24 cellular contexts compared by ENCODE assay signal in the genomic region with DNA sequence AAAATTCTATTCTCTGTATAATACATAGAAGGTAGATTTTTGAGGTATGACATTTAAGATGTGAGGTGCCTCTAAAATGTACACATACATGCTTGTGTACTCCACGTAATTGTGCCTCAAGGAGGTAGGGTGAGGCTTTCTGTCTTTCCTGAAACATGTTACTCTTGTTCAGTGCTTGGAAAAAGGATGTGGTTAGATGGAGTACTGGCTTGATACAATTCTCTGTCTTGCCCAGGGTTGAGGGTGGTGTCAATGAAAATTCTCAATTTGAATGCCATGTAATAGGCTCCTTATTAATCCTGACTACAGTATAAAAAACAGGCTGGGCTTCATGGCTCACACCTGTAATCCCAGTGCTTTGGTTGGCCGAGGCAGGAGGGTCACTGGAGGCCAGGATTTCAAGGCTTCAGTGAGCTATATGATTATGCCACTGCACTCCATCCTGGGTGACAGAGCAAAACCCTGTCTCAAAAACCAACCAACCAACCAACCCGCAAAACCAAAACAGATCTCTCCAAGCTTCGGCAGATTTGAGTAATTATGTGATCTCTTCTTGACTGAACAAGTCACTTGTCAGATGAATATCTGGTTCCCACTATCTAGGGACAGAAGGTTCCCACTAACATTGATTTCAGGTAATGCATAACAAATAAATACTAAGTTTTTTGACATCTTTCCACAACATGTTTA. TPM values are rescaled to one million over a fixed set of nuclear protein-coding genes. Genes with fewer than 3 reads are reported as not detected.
DNase-seq lines count a peak whose midpoint lies in the region; ATAC-seq and TF ChIP-seq lines count a peak whose summit lies in the region.
"Had no signal": no experiment of that assay in that cellular context is flagged by ENCODE, and none has a peak within 500 bp of the region (broad histone marks: within the 10 kb centered on the region; RNA-seq: fewer than 3 reads in every experiment).

No MANE protein-coding gene starts in this region.

- no peaks in the 10 kb centered on the region for H3K9me3 Mint-ChIP-seq in activated naive CD4-positive, alpha-beta T cell treated with anti-CD3 and anti-CD28 coated beads for 36 hours
- no peaks in the 10 kb centered on the region for H3K9me3 Mint-ChIP-seq in T-helper 2 cell treated with Interferon-gamma antibody and Interleukin-4, amounts not matched to agents 5 μg/mL and 100 μg/mL, for 36 hours
- H3K9me3 Mint-ChIP-seq in CD8-positive, alpha-beta memory T cell, result no peaks in the 10 kb centered on the region
- H3K9me3 Mint-ChIP-seq: activated T-helper 1 cell treated with anti-CD3 and anti-CD28 coated beads, Interleukin-12 subunit alpha, Interleukin-12 subunit beta, Interleukin-2, Interleukin-4 antibody, amounts not matched to agents 30 ng/mL and 10 ng/mL and 1 ng/mL, durations not matched to agents 14 hours and 24 hours and 36 hours; CD4-positive, CD25-positive, alpha-beta regulatory T cell; mesothelial cell of epicardium; naive thymus-derived CD8-positive, alpha-beta T cell; stimulated activated naive B cell treated with anti-CD40 and anti-IgM and Interleukin-4, amounts not matched to agents 10 μg/mL and 1 μg/mL and 100 μg/mL, for 72 hours had no signal

- no peaks in the 10 kb centered on the region for H3K27me3 Mint-ChIP-seq in activated naive CD4-positive, alpha-beta T cell treated with anti-CD3 and anti-CD28 coated beads for 36 hours (ENCODE audit: low read depth)
- H3K27me3 Mint-ChIP-seq in T-helper 2 cell treated with Interferon-gamma antibody and Interleukin-4, amounts not matched to agents 5 μg/mL and 100 μg/mL, for 36 hours (ENCODE audit: low read depth), result no peaks in the 10 kb centered on the region
- no peaks in the 10 kb centered on the region for H3K27me3 Mint-ChIP-seq in CD8-positive, alpha-beta memory T cell
- H3K27me3 Mint-ChIP-seq: CD4-positive, CD25-positive, alpha-beta regulatory T cell; naive thymus-derived CD8-positive, alpha-beta T cell; stimulated activated naive B cell treated with anti-CD40 and anti-IgM and Interleukin-4, amounts not matched to agents 10 μg/mL and 1 μg/mL and 100 μg/mL, for 72 hours had no signal

- ATAC-seq in GM18502 (IDR thresholded peaks at IDR 0.05; ENCODE audit: poor library complexity, unreplicated experiment) (peak; percentile 45), HG03175 (IDR thresholded peaks at IDR 0.05; ENCODE audit: unreplicated experiment) (no peak)
- ATAC-seq: left ventricle myocardium superior; naive thymus-derived CD8-positive, alpha-beta T cell had no signal

- H3K4me1 ChIP-seq in neutrophil (ENCODE audit: control insufficient read depth in 1 of 2, insufficient read depth in 1 of 2, low read depth in 1 of 2, low read length in 1 of 2), result peaks cover 39 to 40% of the 10 kb centered on the region in 2 experiments
- H3K4me1 ChIP-seq in CD8-positive, alpha-beta memory T cell (ENCODE audit: insufficient read depth, low read length), result no peaks in the 10 kb centered on the region
- H3K4me1 ChIP-seq: SJSA1 had no signal

- peaks cover 1% of the 10 kb centered on the region for H3K36me3 Mint-ChIP-seq in activated naive CD4-positive, alpha-beta T cell treated with anti-CD3 and anti-CD28 coated beads for 36 hours (ENCODE audit: low read depth)
- H3K36me3 Mint-ChIP-seq in T-helper 2 cell treated with Interferon-gamma antibody and Interleukin-4, amounts not matched to agents 5 μg/mL and 100 μg/mL, for 36 hours (ENCODE audit: low read depth), result no peaks in the 10 kb centered on the region
- H3K36me3 Mint-ChIP-seq in CD8-positive, alpha-beta memory T cell, result peaks cover 0 to 7% (median 0%) of the 10 kb centered on the region in 3 donors

- peak; percentile 20 for DNase-seq in activated naive CD4-positive, alpha-beta T cell treated with anti-CD3 and anti-CD28 coated beads for 36 hours
- DNase-seq in activated naive CD4-positive, alpha-beta T cell (lab: John Stamatoyannopoulos, UW), result no peak
- peak; percentile 46 for DNase-seq in T-helper 2 cell treated with Interferon-gamma antibody and Interleukin-4, amounts not matched to agents 5 μg/mL and 100 μg/mL, for 36 hours (ENCODE audit: low spot score)
- no peak for DNase-seq in CD8-positive, alpha-beta memory T cell
- DNase-seq: DMS 273 treated with DMSO at 0.1 percent for 48 hours; dorsolateral prefrontal cortex; islet precursor cell; Karpas-422; left ventricle myocardium superior; MV-4-11; naive thymus-derived CD8-positive, alpha-beta T cell; NCI-H146; NCI-H2171; NCI-H524 treated with DMSO at 0.1 percent for 48 hours; stimulated activated naive B cell treated with anti-CD40 and anti-IgM and Interleukin-4, amounts not matched to agents 10 μg/mL and 1 μg/mL and 100 μg/mL, for 72 hours had no signal

- no peak overlapping the region for H3K4me3 Mint-ChIP-seq in activated naive CD4-positive, alpha-beta T cell treated with anti-CD3 and anti-CD28 coated beads for 36 hours
- H3K4me3 Mint-ChIP-seq in T-helper 2 cell treated with Interferon-gamma antibody and Interleukin-4, amounts not matched to agents 5 μg/mL and 100 μg/mL, for 36 hours, result no peak overlapping the region
- no peak overlapping the region for H3K4me3 Mint-ChIP-seq in CD8-positive, alpha-beta memory T cell
- H3K4me3 Mint-ChIP-seq: activated T-helper 1 cell treated with anti-CD3 and anti-CD28 coated beads, Interleukin-12 subunit alpha, Interleukin-12 subunit beta, Interleukin-2, Interleukin-4 antibody, amounts not matched to agents 30 ng/mL and 10 ng/mL and 1 ng/mL, durations not matched to agents 14 hours and 24 hours and 36 hours; CD4-positive, CD25-positive, alpha-beta regulatory T cell; mesothelial cell of epicardium; naive thymus-derived CD8-positive, alpha-beta T cell; stimulated activated naive B cell treated with anti-CD40 and anti-IgM and Interleukin-4, amounts not matched to agents 10 μg/mL and 1 μg/mL and 100 μg/mL, for 72 hours had no signal

- CTCF ChIA-PET in activated naive CD4-positive, alpha-beta T cell treated with anti-CD3 and anti-CD28 coated beads for 36 hours (lab: Charles Lee), result no interaction called here
- CTCF ChIA-PET in CD8-positive, alpha-beta memory T cell (lab: Charles Lee), result no interaction called here

- H3K4me3 ChIP-seq in neutrophil (ENCODE audit: low read depth in 1 of 2, low read length in 1 of 2), result no peak overlapping the region
- no peak overlapping the region for H3K4me3 ChIP-seq in CD8-positive, alpha-beta memory T cell (ENCODE audit: low read length)
- H3K4me3 ChIP-seq: dorsolateral prefrontal cortex, SJSA1, skin epidermis, thoracic aorta had no signal

- no peaks in the 10 kb centered on the region for H3K27me3 ChIP-seq in neutrophil
- H3K27me3 ChIP-seq in CD8-positive, alpha-beta memory T cell (ENCODE audit: insufficient read depth, low read length, poor library complexity, severe bottlenecking), result no peaks in the 10 kb centered on the region
- H3K27me3 ChIP-seq: dorsolateral prefrontal cortex, SJSA1 had no signal

- no peak overlapping the region for H3K27ac Mint-ChIP-seq in activated naive CD4-positive, alpha-beta T cell treated with anti-CD3 and anti-CD28 coated beads for 36 hours
- no peak overlapping the region for H3K27ac Mint-ChIP-seq in T-helper 2 cell treated with Interferon-gamma antibody and Interleukin-4, amounts not matched to agents 5 μg/mL and 100 μg/mL, for 36 hours
- peak overlapping the region in 2 of 8 donors; percentile 24 to 40 for H3K27ac Mint-ChIP-seq in CD8-positive, alpha-beta memory T cell
- H3K27ac Mint-ChIP-seq: activated T-helper 1 cell treated with anti-CD3 and anti-CD28 coated beads, Interleukin-12 subunit alpha, Interleukin-12 subunit beta, Interleukin-2, Interleukin-4 antibody, amounts not matched to agents 30 ng/mL and 10 ng/mL and 1 ng/mL, durations not matched to agents 14 hours and 24 hours and 36 hours; mesothelial cell of epicardium; stimulated activated naive B cell treated with anti-CD40 and anti-IgM and Interleukin-4, amounts not matched to agents 10 μg/mL and 1 μg/mL and 100 μg/mL, for 72 hours had no signal

- TF ChIP-seq CTCF in neutrophil (IDR thresholded peaks at IDR 0.05), result no peak

- POLR2A ChIA-PET in CD8-positive, alpha-beta memory T cell (lab: Charles Lee), result no interaction called here

- H3K9me3 ChIP-seq in neutrophil, result no peaks in the 10 kb centered on the region
- no peaks in the 10 kb centered on the region for H3K9me3 ChIP-seq in CD8-positive, alpha-beta memory T cell (ENCODE audit: low read length)
- H3K9me3 ChIP-seq: SJSA1, thoracic aorta had no signal

- H3K27ac ChIP-seq in neutrophil, result peak overlapping the region; percentile 53
- no peak overlapping the region for H3K27ac ChIP-seq in CD8-positive, alpha-beta memory T cell (ENCODE audit: low read depth, low read length)
- H3K27ac ChIP-seq: dorsolateral prefrontal cortex, SJSA1, skin epidermis, thoracic aorta had no signal

- intact Hi-C loops in activated naive CD4-positive, alpha-beta T cell treated with anti-CD3 and anti-CD28 coated beads for 36 hours (cut with micrococcal nuclease), result no loop called here

- H3K36me3 ChIP-seq in neutrophil, result no peaks in the 10 kb centered on the region
- no peaks in the 10 kb centered on the region for H3K36me3 ChIP-seq in CD8-positive, alpha-beta memory T cell (ENCODE audit: insufficient read depth, low read length)
- H3K36me3 ChIP-seq: thoracic aorta had no signal

- peaks cover 13% of the 10 kb centered on the region for H3K4me1 Mint-ChIP-seq in activated naive CD4-positive, alpha-beta T cell treated with anti-CD3 and anti-CD28 coated beads for 36 hours (ENCODE audit: low read depth)
- H3K4me1 Mint-ChIP-seq in T-helper 2 cell treated with Interferon-gamma antibody and Interleukin-4, amounts not matched to agents 5 μg/mL and 100 μg/mL, for 36 hours (ENCODE audit: low read depth), result peaks cover 15% of the 10 kb centered on the region
- peaks cover 10 to 33% (median 30%) of the 10 kb centered on the region in 3 donors for H3K4me1 Mint-ChIP-seq in CD8-positive, alpha-beta memory T cell

RNA-seq across cellular contexts. Expression of gene RCOR1, which starts 41.6 kb away (rescaled TPM):
- total RNA-seq in activated naive CD4-positive, alpha-beta T cell treated with anti-CD3 and anti-CD28 coated beads for 36 hours, result 10 to 100 TPM; 11.9 to 12.2 TPM
- total RNA-seq in CD8-positive, alpha-beta memory T cell, result 10 to 100 TPM; 14.5 to 14.9 TPM
- polyA plus RNA-seq in CD8-positive, alpha-beta memory T cell, result 1.1 TPM

Comparison
In these comparisons a context has a peak if more than half of its experiments do, and no peak if none do; other contexts are left out.
1. DNase-seq: peak in activated naive CD4-positive, alpha-beta T cell treated with anti-CD3 and anti-CD28 coated beads for 36 hours (single experiment) and T-helper 2 cell treated with Interferon-gamma antibody and Interleukin-4, amounts not matched to agents 5 μg/mL and 100 μg/mL, for 36 hours (single experiment); none in activated naive CD4-positive, alpha-beta T cell (0 of 4) and CD8-positive, alpha-beta memory T cell (0 of 5).